In genomic region chr12:106588771-106589170, GRCh38 we compare ENCODE assay signal across 36 cellular contexts. TPM values are rescaled to one million over a fixed set of nuclear protein-coding genes. Genes with fewer than 3 reads are reported as not detected.
"Had no signal": no experiment of that assay in that cellular context is flagged by ENCODE, and none has a peak within 500 bp of the region (broad histone marks: within the 10 kb centered on the region; RNA-seq: fewer than 3 reads in every experiment).

No MANE protein-coding gene starts in this region.

- DNase-seq: activated B cell treated with CpG ODN at 0.5 μM for 24 hours; activated CD4-positive, alpha-beta memory T cell treated with anti-CD3 and anti-CD28 coated beads for 36 hours; activated CD4-positive, alpha-beta T cell treated with anti-CD3 and anti-CD28 coated beads for 4 hours; activated CD4-positive, alpha-beta T cell treated with anti-CD3 and anti-CD28 coated beads, Interleukin-2, amount 10 ng/mL, durations not matched to agents 24 days and 14 days; activated CD4-positive, alpha-beta T cell treated with anti-CD3 and anti-CD28 coated beads, Interleukin-2, amount 50 U/mL, for 1 hour; activated CD4-positive, alpha-beta T cell treated with anti-CD3 and anti-CD28 coated beads, Interleukin-2, amount 50 U/mL, for 4 hours; activated CD4-positive, CD25-positive, alpha-beta regulatory T cell treated with anti-CD3 and anti-CD28 coated beads, Interleukin-2, amount 50 U/mL, for 72 hours; activated CD8-positive, alpha-beta memory T cell treated with anti-CD3 and anti-CD28 coated beads, Interleukin-2, amount 50 U/mL, for 4 hours; activated CD8-positive, alpha-beta T cell treated with anti-CD3 and anti-CD28 coated beads for 36 hours; activated effector memory CD4-positive, alpha-beta T cell treated with anti-CD3 and anti-CD28 coated beads, Interleukin-2, amount 50 U/mL, for 16 hours; activated gamma-delta T cell treated with Interleukin-2 at 50 U/mL for 16 hours; activated naive CD4-positive, alpha-beta T cell; activated naive CD4-positive, alpha-beta T cell treated with anti-CD3 and anti-CD28 coated beads for 36 hours; activated naive CD4-positive, alpha-beta T cell treated with anti-CD3 and anti-CD28 coated beads, Interleukin-2, amount 50 U/mL, for 16 hours; activated naive CD8-positive, alpha-beta T cell treated with anti-CD3 and anti-CD28 coated beads for 36 hours; activated T-cell treated with anti-CD3 and anti-CD28 coated beads for 4 hours; activated T-cell treated with anti-CD3 and anti-CD28 coated beads, Interleukin-2, amount 50 U/mL, for 1 hour; activated T-cell treated with anti-CD3 and anti-CD28 coated beads, Interleukin-2, amount 50 U/mL, for 4 hours; activated T-cell treated with anti-CD3 and anti-CD28 coated beads, Interleukin-2, amount 50 U/mL, for 72 hours; adrenal gland; amniotic stem cell; aorta; brain microvascular endothelial cell; central memory CD4-positive, alpha-beta T cell; T-helper 1 cell; T-helper 2 cell; T-helper 9 cell had no signal

- H3K4me3 ChIP-seq: adrenal gland, breast epithelium had no signal

- ATAC-seq: activated CD8-positive, alpha-beta T cell treated with anti-CD3 and anti-CD28 coated beads for 36 hours; activated naive CD4-positive, alpha-beta T cell treated with anti-CD3 and anti-CD28 coated beads, Interleukin-2, amount 50 U/mL, for 72 hours; activated T-cell treated with anti-CD3 and anti-CD28 coated beads, Interleukin-2, amount 50 U/mL, for 4 hours; activated T-cell treated with anti-CD3 and anti-CD28 coated beads, Interleukin-2, amount 50 U/mL, for 72 hours; activated T-helper 17 cell treated with anti-CD3 and anti-CD28 coated beads, Interleukin-2, amount 50 U/mL, for 72 hours had no signal

- H3K36me3 ChIP-seq: adrenal gland, brain microvascular endothelial cell, breast epithelium had no signal

- H3K27ac Mint-ChIP-seq: activated B cell treated with CpG ODN at 0.5 μM for 24 hours; activated CD4-positive, alpha-beta memory T cell treated with anti-CD3 and anti-CD28 coated beads for 36 hours; activated CD4-positive, alpha-beta T cell treated with anti-CD3 and anti-CD28 coated beads, Interleukin-2, amount 10 ng/mL, durations not matched to agents 24 days and 14 days; activated CD8-positive, alpha-beta T cell treated with anti-CD3 and anti-CD28 coated beads for 36 hours; activated naive CD4-positive, alpha-beta T cell treated with anti-CD3 and anti-CD28 coated beads for 36 hours; activated naive CD4-positive, alpha-beta T cell treated with anti-CD3 and anti-CD28 coated beads, Interleukin-2, amount 50 U/mL, for 72 hours; activated naive CD8-positive, alpha-beta T cell treated with anti-CD3 and anti-CD28 coated beads for 36 hours; activated T-cell treated with anti-CD3 and anti-CD28 coated beads, Interleukin-2, amount 50 U/mL, for 72 hours; activated T-helper 1 cell treated with anti-CD3 and anti-CD28 coated beads, Interleukin-12 subunit alpha, Interleukin-12 subunit beta, Interleukin-2, Interleukin-4 antibody, amounts not matched to agents 30 ng/mL and 10 ng/mL and 1 ng/mL, durations not matched to agents 14 hours and 24 hours and 36 hours; activated T-helper 17 cell treated with anti-CD3 and anti-CD28 coated beads, Interleukin-2, amount 50 U/mL, for 72 hours; T-helper 1 cell treated with Interleukin-12 subunit alpha and Interleukin-12 subunit beta and Interleukin-4 antibody, amounts not matched to agents 30 μg/mL and 1 μg/mL, for 36 hours; T-helper 2 cell treated with Interferon-gamma antibody and Interleukin-4, amounts not matched to agents 5 μg/mL and 100 μg/mL, for 36 hours had no signal

- H3K4me3 Mint-ChIP-seq: activated B cell treated with CpG ODN at 0.5 μM for 24 hours; activated CD4-positive, alpha-beta memory T cell treated with anti-CD3 and anti-CD28 coated beads for 36 hours; activated CD4-positive, alpha-beta T cell treated with anti-CD3 and anti-CD28 coated beads, Interleukin-2, amount 10 ng/mL, durations not matched to agents 24 days and 14 days; activated CD8-positive, alpha-beta T cell treated with anti-CD3 and anti-CD28 coated beads for 36 hours; activated naive CD4-positive, alpha-beta T cell treated with anti-CD3 and anti-CD28 coated beads for 36 hours; activated naive CD8-positive, alpha-beta T cell treated with anti-CD3 and anti-CD28 coated beads for 36 hours; activated T-cell treated with anti-CD3 and anti-CD28 coated beads, Interleukin-2, amount 50 U/mL, for 4 hours; activated T-cell treated with anti-CD3 and anti-CD28 coated beads, Interleukin-2, amount 50 U/mL, for 72 hours; activated T-helper 1 cell treated with anti-CD3 and anti-CD28 coated beads, Interleukin-12 subunit alpha, Interleukin-12 subunit beta, Interleukin-2, Interleukin-4 antibody, amounts not matched to agents 30 ng/mL and 10 ng/mL and 1 ng/mL, durations not matched to agents 14 hours and 24 hours and 36 hours; activated T-helper 17 cell treated with anti-CD3 and anti-CD28 coated beads, Interleukin-2, amount 50 U/mL, for 72 hours; T-helper 1 cell treated with Interleukin-12 subunit alpha and Interleukin-12 subunit beta and Interleukin-4 antibody, amounts not matched to agents 30 μg/mL and 1 μg/mL, for 36 hours; T-helper 2 cell treated with Interferon-gamma antibody and Interleukin-4, amounts not matched to agents 5 μg/mL and 100 μg/mL, for 36 hours had no signal

- H3K9me3 ChIP-seq: adrenal gland, breast epithelium had no signal

- H3K36me3 Mint-ChIP-seq: activated CD4-positive, alpha-beta memory T cell treated with anti-CD3 and anti-CD28 coated beads for 36 hours; activated naive CD4-positive, alpha-beta T cell treated with anti-CD3 and anti-CD28 coated beads, Interleukin-2, amount 50 U/mL, for 72 hours; activated naive CD8-positive, alpha-beta T cell treated with anti-CD3 and anti-CD28 coated beads for 36 hours had no signal

- H3K9me3 Mint-ChIP-seq: activated B cell treated with CpG ODN at 0.5 μM for 24 hours; activated CD4-positive, alpha-beta memory T cell treated with anti-CD3 and anti-CD28 coated beads for 36 hours; activated CD4-positive, alpha-beta T cell treated with anti-CD3 and anti-CD28 coated beads, Interleukin-2, amount 10 ng/mL, durations not matched to agents 24 days and 14 days; activated CD8-positive, alpha-beta T cell treated with anti-CD3 and anti-CD28 coated beads for 36 hours; activated naive CD4-positive, alpha-beta T cell treated with anti-CD3 and anti-CD28 coated beads for 36 hours; activated naive CD4-positive, alpha-beta T cell treated with anti-CD3 and anti-CD28 coated beads, Interleukin-2, amount 50 U/mL, for 72 hours; activated naive CD8-positive, alpha-beta T cell treated with anti-CD3 and anti-CD28 coated beads for 36 hours; activated T-cell treated with anti-CD3 and anti-CD28 coated beads, Interleukin-2, amount 50 U/mL, for 4 hours; activated T-cell treated with anti-CD3 and anti-CD28 coated beads, Interleukin-2, amount 50 U/mL, for 72 hours; activated T-helper 1 cell treated with anti-CD3 and anti-CD28 coated beads, Interleukin-12 subunit alpha, Interleukin-12 subunit beta, Interleukin-2, Interleukin-4 antibody, amounts not matched to agents 30 ng/mL and 10 ng/mL and 1 ng/mL, durations not matched to agents 14 hours and 24 hours and 36 hours; activated T-helper 17 cell treated with anti-CD3 and anti-CD28 coated beads, Interleukin-2, amount 50 U/mL, for 72 hours; T-helper 1 cell treated with Interleukin-12 subunit alpha and Interleukin-12 subunit beta and Interleukin-4 antibody, amounts not matched to agents 30 μg/mL and 1 μg/mL, for 36 hours; T-helper 2 cell treated with Interferon-gamma antibody and Interleukin-4, amounts not matched to agents 5 μg/mL and 100 μg/mL, for 36 hours had no signal

- H3K27ac ChIP-seq: adrenal gland, brain microvascular endothelial cell, breast epithelium, VCaP had no signal

RNA-seq across cellular contexts. Expression of gene RFX4, which starts 6.0 kb away (rescaled TPM):
- total RNA-seq: activated B cell treated with CpG ODN at 0.5 μM for 24 hours; activated CD4-positive, alpha-beta memory T cell treated with anti-CD3 and anti-CD28 coated beads for 36 hours; activated CD4-positive, alpha-beta T cell treated with anti-CD3 and anti-CD28 coated beads, Interleukin-2, amount 10 ng/mL, durations not matched to agents 24 days and 14 days; activated CD8-positive, alpha-beta memory T cell treated with anti-CD3 and anti-CD28 coated beads for 36 hours; activated CD8-positive, alpha-beta T cell treated with anti-CD3 and anti-CD28 coated beads for 36 hours; activated naive CD4-positive, alpha-beta T cell treated with anti-CD3 and anti-CD28 coated beads for 36 hours; activated naive CD4-positive, alpha-beta T cell treated with anti-CD3 and anti-CD28 coated beads, Interleukin-2, amount 50 U/mL, for 72 hours; activated naive CD8-positive, alpha-beta T cell treated with anti-CD3 and anti-CD28 coated beads for 36 hours; activated T-cell treated with anti-CD3 and anti-CD28 coated beads, Interleukin-2, amount 50 U/mL, for 4 hours; activated T-cell treated with anti-CD3 and anti-CD28 coated beads, Interleukin-2, amount 50 U/mL, for 72 hours; activated T-helper 1 cell treated with anti-CD3 and anti-CD28 coated beads, Interleukin-12 subunit alpha, Interleukin-12 subunit beta, Interleukin-2, Interleukin-4 antibody, amounts not matched to agents 30 ng/mL and 10 ng/mL and 1 ng/mL, durations not matched to agents 14 hours and 24 hours and 36 hours; activated T-helper 17 cell treated with anti-CD3 and anti-CD28 coated beads, Interleukin-2, amount 50 U/mL, for 72 hours; adrenal gland; aorta; cardiac septum had no signal
- polyA plus RNA-seq: aorta had no signal
